Comparison of ENCODE assay signal across 2 cellular contexts in genomic region chr7:101880536-101881443, GRCh38.
TF ChIP-seq lines count a peak whose summit lies in the region.

No MANE protein-coding gene starts in this region.

TF ChIP-seq in HCT116, 20 proteins besides CTCF, POLR2A, EP300 and RAD21 (continued from another document):
- TF ChIP-seq REST (IDR thresholded peaks at IDR 0.05; ENCODE audit: low read depth) (no peak), EZH2 (IDR thresholded peaks at IDR 0.05) (no peak)

TF ChIP-seq in K562, 482 proteins besides CTCF, POLR2A, EP300 and RAD21 (continues in another document):
- TF ChIP-seq ZBTB11 (CRISPR knock-in tag; IDR thresholded peaks at IDR 0.05) (no peak), ZNF407 (IDR thresholded peaks at IDR 0.05; ENCODE audit: low read depth) (no peak), ZBTB5 (IDR thresholded peaks at IDR 0.05) (no peak), ZNF740 (CRISPR knock-in tag; IDR thresholded peaks at IDR 0.05) (no peak), ZNF740 (tag; IDR thresholded peaks at IDR 0.05) (no peak), FIP1L1 (IDR thresholded peaks at IDR 0.05; ENCODE audit: low read depth, low read length, poor library complexity, severe bottlenecking) (no peak), TOE1 (IDR thresholded peaks at IDR 0.05; ENCODE audit: borderline replicate concordance) (peak; percentile 69; the same call in 1 of the 2 replicates), TOE1 (CRISPR knock-in tag; IDR thresholded peaks at IDR 0.05; ENCODE audit: borderline replicate concordance, low read depth) (no peak), ATF3 (IDR thresholded peaks at IDR 0.05) (no peak), ATF3 (CRISPR knock-in tag; conservative IDR thresholded peaks at IDR 0.05) (no peak), FOXP4 (CRISPR knock-in tag; IDR thresholded peaks at IDR 0.05; ENCODE audit: borderline replicate concordance) (no peak), CCAR2 (IDR thresholded peaks at IDR 0.05; ENCODE audit: low read depth, low read length) (no peak), ZNF197 (CRISPR knock-in tag; IDR thresholded peaks at IDR 0.05; ENCODE audit: low read depth) (no peak), ZNF140 (CRISPR knock-in tag; IDR thresholded peaks at IDR 0.05) (no peak), FOXK2 (conservative IDR thresholded peaks at IDR 0.05 in 1 of 2, IDR thresholded peaks at IDR 0.05 in 1 of 2; ENCODE audit: low read depth in 2 of 2) (no peak), ZNF518B (CRISPR knock-in tag; IDR thresholded peaks at IDR 0.05) (no peak), THAP7 (CRISPR knock-in tag; IDR thresholded peaks at IDR 0.05) (no peak), ATF6 (CRISPR knock-in tag; IDR thresholded peaks at IDR 0.05) (no peak), PHB2 (IDR thresholded peaks at IDR 0.05; ENCODE audit: low read depth) (no peak), BCOR (IDR thresholded peaks at IDR 0.05) (no peak)
